8 cellular contexts compared by ENCODE assay signal in the genomic region with DNA sequence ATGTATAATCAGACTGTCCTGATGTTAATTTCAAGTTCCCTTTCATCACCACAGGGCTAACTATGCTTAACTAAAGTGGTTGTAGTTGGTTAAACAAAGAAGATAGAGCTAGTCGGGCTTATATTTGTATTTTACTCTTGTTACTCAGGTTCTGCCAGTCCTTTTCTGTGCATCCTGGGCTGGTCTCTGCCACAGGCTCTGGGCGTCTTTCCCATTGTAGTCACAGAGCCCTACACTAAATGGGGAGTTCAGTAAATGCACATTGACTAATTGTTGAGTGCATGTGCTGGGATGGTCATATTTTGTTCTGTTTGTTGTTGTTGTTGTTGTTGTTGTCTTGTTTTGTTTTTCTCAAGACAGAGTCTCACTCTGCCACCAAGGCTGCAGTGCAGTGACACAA.
"Had no signal": no experiment of that assay in that cellular context is flagged by ENCODE, and none has a peak within 500 bp of the region (broad histone marks: within the 10 kb centered on the region; RNA-seq: fewer than 3 reads in every experiment).

No MANE protein-coding gene starts in this region.

- H3K27ac ChIP-seq: GM23248, HL-60 had no signal

- DNase-seq: GM23248, GOT3, H9, HCEC 1CT, IMR-90, KG1 had no signal

- H3K4me3 ChIP-seq: GM23248, K562 had no signal

- ATAC-seq: K562 had no signal
